Comparison of ENCODE assay signal across 1 cellular context in the genomic region with DNA sequence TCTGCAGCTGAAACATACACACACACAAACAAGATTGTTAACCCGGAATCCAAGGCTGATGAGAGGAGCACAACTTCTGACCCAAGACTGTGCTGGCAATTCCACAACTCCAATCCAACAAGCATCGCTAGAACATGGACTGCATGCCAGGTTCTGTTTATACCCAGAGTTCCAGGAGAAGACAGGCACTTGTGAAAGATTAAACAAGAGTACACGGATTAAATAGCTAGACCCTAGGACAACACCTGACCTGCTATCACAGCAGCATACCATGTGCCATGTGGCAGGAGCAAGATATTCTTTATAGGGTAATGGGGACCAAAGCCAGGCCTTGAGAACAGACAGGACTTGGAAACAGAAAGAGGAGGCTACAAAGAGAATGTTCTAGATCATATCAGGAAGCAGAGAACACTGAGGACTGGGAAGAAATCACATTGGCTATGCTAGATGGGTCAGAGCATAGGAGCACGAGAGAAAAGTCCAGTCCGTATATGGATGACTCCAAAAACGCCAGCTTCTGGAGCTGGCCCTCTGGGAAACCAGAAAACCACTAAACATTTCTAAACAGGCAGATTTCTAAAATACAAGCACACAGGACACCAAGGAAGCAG.
TF ChIP-seq lines count a peak whose summit lies in the region.

No MANE protein-coding gene starts in this region.

TF ChIP-seq in GM12878, 131 proteins besides CTCF, POLR2A, EP300 and RAD21 (continued from another document):
- TF ChIP-seq, protein P1, sequence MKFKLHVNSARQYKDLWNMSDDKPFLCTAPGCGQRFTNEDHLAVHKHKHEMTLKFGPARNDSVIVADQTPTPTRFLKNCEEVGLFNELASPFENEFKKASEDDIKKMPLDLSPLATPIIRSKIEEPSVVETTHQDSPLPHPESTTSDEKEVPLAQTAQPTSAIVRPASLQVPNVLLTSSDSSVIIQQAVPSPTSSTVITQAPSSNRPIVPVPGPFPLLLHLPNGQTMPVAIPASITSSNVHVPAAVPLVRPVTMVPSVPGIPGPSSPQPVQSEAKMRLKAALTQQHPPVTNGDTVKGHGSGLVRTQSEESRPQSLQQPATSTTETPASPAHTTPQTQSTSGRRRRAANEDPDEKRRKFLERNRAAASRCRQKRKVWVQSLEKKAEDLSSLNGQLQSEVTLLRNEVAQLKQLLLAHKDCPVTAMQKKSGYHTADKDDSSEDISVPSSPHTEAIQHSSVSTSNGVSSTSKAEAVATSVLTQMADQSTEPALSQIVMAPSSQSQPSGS (IDR thresholded peaks at IDR 0.05; ENCODE audit: low read length): no peak
- no peak for TF ChIP-seq TCF12 (IDR thresholded peaks at IDR 0.05; ENCODE audit: low read depth, low read length)
- TF ChIP-seq DPF2 (IDR thresholded peaks at IDR 0.05): no peak
- TF ChIP-seq SIN3A (IDR thresholded peaks at IDR 0.05; ENCODE audit: low read depth, low read length): no peak
- TF ChIP-seq, protein P2, sequence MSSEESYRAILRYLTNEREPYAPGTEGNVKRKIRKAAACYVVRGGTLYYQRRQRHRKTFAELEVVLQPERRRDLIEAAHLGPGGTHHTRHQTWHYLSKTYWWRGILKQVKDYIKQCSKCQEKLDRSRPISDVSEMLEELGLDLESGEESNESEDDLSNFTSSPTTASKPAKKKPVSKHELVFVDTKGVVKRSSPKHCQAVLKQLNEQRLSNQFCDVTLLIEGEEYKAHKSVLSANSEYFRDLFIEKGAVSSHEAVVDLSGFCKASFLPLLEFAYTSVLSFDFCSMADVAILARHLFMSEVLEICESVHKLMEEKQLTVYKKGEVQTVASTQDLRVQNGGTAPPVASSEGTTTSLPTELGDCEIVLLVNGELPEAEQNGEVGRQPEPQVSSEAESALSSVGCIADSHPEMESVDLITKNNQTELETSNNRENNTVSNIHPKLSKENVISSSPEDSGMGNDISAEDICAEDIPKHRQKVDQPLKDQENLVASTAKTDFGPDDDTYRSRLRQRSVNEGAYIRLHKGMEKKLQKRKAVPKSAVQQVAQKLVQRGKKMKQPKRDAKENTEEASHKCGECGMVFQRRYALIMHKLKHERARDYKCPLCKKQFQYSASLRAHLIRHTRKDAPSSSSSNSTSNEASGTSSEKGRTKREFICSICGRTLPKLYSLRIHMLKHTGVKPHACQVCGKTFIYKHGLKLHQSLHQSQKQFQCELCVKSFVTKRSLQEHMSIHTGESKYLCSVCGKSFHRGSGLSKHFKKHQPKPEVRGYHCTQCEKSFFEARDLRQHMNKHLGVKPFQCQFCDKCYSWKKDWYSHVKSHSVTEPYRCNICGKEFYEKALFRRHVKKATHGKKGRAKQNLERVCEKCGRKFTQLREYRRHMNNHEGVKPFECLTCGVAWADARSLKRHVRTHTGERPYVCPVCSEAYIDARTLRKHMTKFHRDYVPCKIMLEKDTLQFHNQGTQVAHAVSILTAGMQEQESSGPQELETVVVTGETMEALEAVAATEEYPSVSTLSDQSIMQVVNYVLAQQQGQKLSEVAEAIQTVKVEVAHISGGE (CRISPR knock-in tag; IDR thresholded peaks at IDR 0.05): no peak
- no peak for TF ChIP-seq NFXL1 (IDR thresholded peaks at IDR 0.05; ENCODE audit: borderline replicate concordance)
- no peak for TF ChIP-seq ZBED1 (IDR thresholded peaks at IDR 0.05; ENCODE audit: borderline replicate concordance)
- TF ChIP-seq, protein P3, sequence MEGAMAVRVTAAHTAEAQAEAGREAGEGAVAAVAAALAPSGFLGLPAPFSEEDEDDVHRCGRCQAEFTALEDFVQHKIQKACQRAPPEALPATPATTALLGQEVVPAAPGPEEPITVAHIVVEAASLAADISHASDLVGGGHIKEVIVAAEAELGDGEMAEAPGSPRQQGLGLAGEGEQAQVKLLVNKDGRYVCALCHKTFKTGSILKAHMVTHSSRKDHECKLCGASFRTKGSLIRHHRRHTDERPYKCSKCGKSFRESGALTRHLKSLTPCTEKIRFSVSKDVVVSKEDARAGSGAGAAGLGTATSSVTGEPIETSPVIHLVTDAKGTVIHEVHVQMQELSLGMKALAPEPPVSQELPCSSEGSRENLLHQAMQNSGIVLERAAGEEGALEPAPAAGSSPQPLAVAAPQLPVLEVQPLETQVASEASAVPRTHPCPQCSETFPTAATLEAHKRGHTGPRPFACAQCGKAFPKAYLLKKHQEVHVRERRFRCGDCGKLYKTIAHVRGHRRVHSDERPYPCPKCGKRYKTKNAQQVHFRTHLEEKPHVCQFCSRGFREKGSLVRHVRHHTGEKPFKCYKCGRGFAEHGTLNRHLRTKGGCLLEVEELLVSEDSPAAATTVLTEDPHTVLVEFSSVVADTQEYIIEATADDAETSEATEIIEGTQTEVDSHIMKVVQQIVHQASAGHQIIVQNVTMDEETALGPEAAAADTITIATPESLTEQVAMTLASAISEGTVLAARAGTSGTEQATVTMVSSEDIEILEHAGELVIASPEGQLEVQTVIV (IDR thresholded peaks at IDR 0.05; ENCODE audit: borderline replicate concordance, partially characterized antibody): no peak
- TF ChIP-seq, protein P4, sequence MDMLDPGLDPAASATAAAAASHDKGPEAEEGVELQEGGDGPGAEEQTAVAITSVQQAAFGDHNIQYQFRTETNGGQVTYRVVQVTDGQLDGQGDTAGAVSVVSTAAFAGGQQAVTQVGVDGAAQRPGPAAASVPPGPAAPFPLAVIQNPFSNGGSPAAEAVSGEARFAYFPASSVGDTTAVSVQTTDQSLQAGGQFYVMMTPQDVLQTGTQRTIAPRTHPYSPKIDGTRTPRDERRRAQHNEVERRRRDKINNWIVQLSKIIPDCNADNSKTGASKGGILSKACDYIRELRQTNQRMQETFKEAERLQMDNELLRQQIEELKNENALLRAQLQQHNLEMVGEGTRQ (IDR thresholded peaks at IDR 0.05; ENCODE audit: borderline replicate concordance, low read depth, low read length): no peak
- no peak for TF ChIP-seq STAT3 (IDR thresholded peaks at IDR 0.05; ENCODE audit: low read depth, low read length)
- TF ChIP-seq KDM1A (IDR thresholded peaks at IDR 0.05; ENCODE audit: borderline replicate concordance): no peak
- TF ChIP-seq, protein P5, sequence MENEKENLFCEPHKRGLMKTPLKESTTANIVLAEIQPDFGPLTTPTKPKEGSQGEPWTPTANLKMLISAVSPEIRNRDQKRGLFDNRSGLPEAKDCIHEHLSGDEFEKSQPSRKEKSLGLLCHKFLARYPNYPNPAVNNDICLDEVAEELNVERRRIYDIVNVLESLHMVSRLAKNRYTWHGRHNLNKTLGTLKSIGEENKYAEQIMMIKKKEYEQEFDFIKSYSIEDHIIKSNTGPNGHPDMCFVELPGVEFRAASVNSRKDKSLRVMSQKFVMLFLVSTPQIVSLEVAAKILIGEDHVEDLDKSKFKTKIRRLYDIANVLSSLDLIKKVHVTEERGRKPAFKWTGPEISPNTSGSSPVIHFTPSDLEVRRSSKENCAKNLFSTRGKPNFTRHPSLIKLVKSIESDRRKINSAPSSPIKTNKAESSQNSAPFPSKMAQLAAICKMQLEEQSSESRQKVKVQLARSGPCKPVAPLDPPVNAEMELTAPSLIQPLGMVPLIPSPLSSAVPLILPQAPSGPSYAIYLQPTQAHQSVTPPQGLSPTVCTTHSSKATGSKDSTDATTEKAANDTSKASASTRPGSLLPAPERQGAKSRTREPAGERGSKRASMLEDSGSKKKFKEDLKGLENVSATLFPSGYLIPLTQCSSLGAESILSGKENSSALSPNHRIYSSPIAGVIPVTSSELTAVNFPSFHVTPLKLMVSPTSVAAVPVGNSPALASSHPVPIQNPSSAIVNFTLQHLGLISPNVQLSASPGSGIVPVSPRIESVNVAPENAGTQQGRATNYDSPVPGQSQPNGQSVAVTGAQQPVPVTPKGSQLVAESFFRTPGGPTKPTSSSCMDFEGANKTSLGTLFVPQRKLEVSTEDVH (IDR thresholded peaks at IDR 0.05; ENCODE audit: low read depth, partially characterized antibody): no peak
- no peak for TF ChIP-seq TAF1 (IDR thresholded peaks at IDR 0.05; ENCODE audit: borderline replicate concordance, low read depth, low read length)
- TF ChIP-seq GABPA (IDR thresholded peaks at IDR 0.05; ENCODE audit: low read depth): no peak
